In genomic region chr1:202852163-202852904, GRCh38 we compare ENCODE assay signal across 8 cellular contexts. TPM values are rescaled to one million over a fixed set of nuclear protein-coding genes. Genes with fewer than 3 reads are reported as not detected.
DNase-seq lines count a peak whose midpoint lies in the region; TF ChIP-seq lines count a peak whose summit lies in the region.

No MANE protein-coding gene starts in this region.

- no peak overlapping the region for H3K4me3 ChIP-seq in WI38 (ENCODE audit: low read depth, low read length)
- H3K4me3 ChIP-seq in fibroblast of the aortic adventitia (ENCODE audit: low read depth, low read length) = no peak overlapping the region

- DNase-seq in SKM-1 treated with dmso at 0.1 percent for 144 hours (lab: John Stamatoyannopoulos, UW; ENCODE audit: unreplicated experiment) (peak; percentile 45), SKM-1 (lab: John Stamatoyannopoulos, UW; ENCODE audit: unreplicated experiment) (no peak), LHCN-M2 (ENCODE audit: low read depth) (peak; percentile 48), fibroblast of the aortic adventitia (ENCODE audit: low read depth) (peak; percentile 43), NCI-H2107 (lab: John Stamatoyannopoulos, UW) (no peak)
- peak; percentile 46 to 50 for DNase-seq in stimulated activated CD4-positive, alpha-beta T cell treated with anti-CD3 and anti-CD28 coated beads, Interleukin-2, amount 100 ng/mL, for 24 hours
- no peak for DNase-seq in effector CD8-positive, alpha-beta T cell (lab: John Stamatoyannopoulos, UW)

- TF ChIP-seq CTCF in WI38 (IDR thresholded peaks at IDR 0.05; ENCODE audit: low read depth, low read length) (peak; percentile 57), fibroblast of the aortic adventitia (IDR thresholded peaks at IDR 0.05; ENCODE audit: insufficient read depth, low read length) (peak; percentile 56)

RNA-seq across cellular contexts. Expression of gene RABIF, which starts 36.6 kb away (rescaled TPM):
- 6.6 and 7.1 TPM in 2 replicates for total RNA-seq in LHCN-M2 (2014; rRNA removed)
- 11.8 TPM for polyA plus RNA-seq in LHCN-M2 (2012)
- 1.3 and 10.9 TPM in 2 replicates for total RNA-seq in fibroblast of the aortic adventitia (ENCODE audit: low replicate concordance)

RNA-seq across cellular contexts. Expression of gene PCAT6, which starts 41.6 kb away (rescaled TPM):
- total RNA-seq in LHCN-M2 (2014; rRNA removed) = 0.96 TPM in 1 of 2 replicates, not detected in the other
- polyA plus RNA-seq in LHCN-M2 (2012) = 5.8 TPM
- total RNA-seq in fibroblast of the aortic adventitia (ENCODE audit: low replicate concordance) = not detected in 2 replicates

RNA-seq across cellular contexts. Expression of gene KDM5B, which starts 44.1 kb away (rescaled TPM):
- total RNA-seq in LHCN-M2 (2014; rRNA removed) (30.4 and 34.4 TPM in 2 replicates), fibroblast of the aortic adventitia (ENCODE audit: low replicate concordance) (56.4 and 117 TPM in 2 replicates)
- 14.6 TPM for polyA plus RNA-seq in LHCN-M2 (2012)

Comparison
In these comparisons a context has a peak if more than half of its experiments do, and no peak if none do; other contexts are left out.
1. DNase-seq: peak in SKM-1 treated with dmso at 0.1 percent for 144 hours (single experiment), LHCN-M2 (single experiment), fibroblast of the aortic adventitia (single experiment) and stimulated activated CD4-positive, alpha-beta T cell treated with anti-CD3 and anti-CD28 coated beads, Interleukin-2, amount 100 ng/mL, for 24 hours (2 of 2); none in SKM-1 (single experiment), effector CD8-positive, alpha-beta T cell (single experiment) and NCI-H2107 (single experiment).